ENCODE assay signal across 19 cellular contexts in genomic region chr1:39149509-39149908, GRCh38.
"Had no signal": no experiment of that assay in that cellular context is flagged by ENCODE, and none has a peak within 500 bp of the region (broad histone marks: within the 10 kb centered on the region; RNA-seq: fewer than 3 reads in every experiment).

No MANE protein-coding gene starts in this region.

- H3K4me2 ChIP-seq: hepatocyte had no signal

- H2AFZ ChIP-seq: hepatocyte had no signal

- H3K4me3 Mint-ChIP-seq: activated CD4-positive, alpha-beta T cell treated with anti-CD3 and anti-CD28 coated beads for 36 hours; activated naive CD8-positive, alpha-beta T cell treated with anti-CD3 and anti-CD28 coated beads, Interleukin-2, amount 10 ng/mL, durations not matched to agents 7 days and 5 days; activated T-helper 1 cell treated with anti-CD3 and anti-CD28 coated beads, Interleukin-12 subunit alpha, Interleukin-12 subunit beta, Interleukin-2, Interleukin-4 antibody, amounts not matched to agents 30 ng/mL and 10 ng/mL and 1 ng/mL, durations not matched to agents 14 hours and 24 hours and 36 hours; effector memory CD8-positive, alpha-beta T cell; natural killer cell; T-helper 2 cell treated with Interferon-gamma antibody and Interleukin-4, amounts not matched to agents 5 μg/mL and 100 μg/mL, for 36 hours had no signal

- H3K27me3 ChIP-seq: body of pancreas, hepatocyte had no signal

- H3K27ac ChIP-seq: body of pancreas, hepatocyte, lower lobe of right lung, tibial nerve had no signal

- ATAC-seq: activated CD4-positive, alpha-beta T cell treated with anti-CD3 and anti-CD28 coated beads for 36 hours; body of pancreas; effector memory CD8-positive, alpha-beta T cell; natural killer cell had no signal

- FAIRE-seq: TTC549, urothelium cell line had no signal

- H3K4me3 ChIP-seq: body of pancreas, hepatocyte, lower lobe of right lung, tibial nerve had no signal

- DNase-seq: activated CD4-positive, alpha-beta T cell treated with anti-CD3 and anti-CD28 coated beads for 36 hours; activated CD4-positive, alpha-beta T cell treated with anti-CD3 and anti-CD28 coated beads, Interleukin-2, amount 50 U/mL, for 48 hours; activated naive CD8-positive, alpha-beta T cell treated with anti-CD3 and anti-CD28 coated beads, Interleukin-2, amount 10 ng/mL, durations not matched to agents 7 days and 5 days; activated T-cell treated with anti-CD3 and anti-CD28 coated beads for 4 hours; amygdala; body of pancreas; dermis blood vessel endothelial cell; effector memory CD8-positive, alpha-beta T cell; lower lobe of right lung; natural killer cell; retina; stimulated activated CD4-positive, alpha-beta T cell treated with anti-CD3 and anti-CD28 coated beads, Interleukin-2, amount 100 ng/mL, for 24 hours; stimulated activated naive CD4-positive, alpha-beta T cell treated with Interleukin-2 at 50 U/mL for 16 hours had no signal

- H3K36me3 Mint-ChIP-seq: activated naive CD8-positive, alpha-beta T cell treated with anti-CD3 and anti-CD28 coated beads, Interleukin-2, amount 10 ng/mL, durations not matched to agents 7 days and 5 days; natural killer cell had no signal

- H3K9me3 ChIP-seq: body of pancreas, lower lobe of right lung, tibial nerve had no signal

- H3K36me3 ChIP-seq: lower lobe of right lung, tibial nerve had no signal

- H3K9me3 Mint-ChIP-seq: activated naive CD8-positive, alpha-beta T cell treated with anti-CD3 and anti-CD28 coated beads, Interleukin-2, amount 10 ng/mL, durations not matched to agents 7 days and 5 days; activated T-helper 1 cell treated with anti-CD3 and anti-CD28 coated beads, Interleukin-12 subunit alpha, Interleukin-12 subunit beta, Interleukin-2, Interleukin-4 antibody, amounts not matched to agents 30 ng/mL and 10 ng/mL and 1 ng/mL, durations not matched to agents 14 hours and 24 hours and 36 hours; effector memory CD8-positive, alpha-beta T cell; natural killer cell; T-helper 2 cell treated with Interferon-gamma antibody and Interleukin-4, amounts not matched to agents 5 μg/mL and 100 μg/mL, for 36 hours had no signal

- H3K27ac Mint-ChIP-seq: activated CD4-positive, alpha-beta T cell treated with anti-CD3 and anti-CD28 coated beads for 36 hours; activated naive CD8-positive, alpha-beta T cell treated with anti-CD3 and anti-CD28 coated beads, Interleukin-2, amount 10 ng/mL, durations not matched to agents 7 days and 5 days; effector memory CD8-positive, alpha-beta T cell; natural killer cell; T-helper 2 cell treated with Interferon-gamma antibody and Interleukin-4, amounts not matched to agents 5 μg/mL and 100 μg/mL, for 36 hours had no signal

- H3K4me1 Mint-ChIP-seq: activated CD4-positive, alpha-beta T cell treated with anti-CD3 and anti-CD28 coated beads for 36 hours; activated naive CD8-positive, alpha-beta T cell treated with anti-CD3 and anti-CD28 coated beads, Interleukin-2, amount 10 ng/mL, durations not matched to agents 7 days and 5 days; natural killer cell had no signal
